ENCODE assay signal across 33 cellular contexts in the genomic region with DNA sequence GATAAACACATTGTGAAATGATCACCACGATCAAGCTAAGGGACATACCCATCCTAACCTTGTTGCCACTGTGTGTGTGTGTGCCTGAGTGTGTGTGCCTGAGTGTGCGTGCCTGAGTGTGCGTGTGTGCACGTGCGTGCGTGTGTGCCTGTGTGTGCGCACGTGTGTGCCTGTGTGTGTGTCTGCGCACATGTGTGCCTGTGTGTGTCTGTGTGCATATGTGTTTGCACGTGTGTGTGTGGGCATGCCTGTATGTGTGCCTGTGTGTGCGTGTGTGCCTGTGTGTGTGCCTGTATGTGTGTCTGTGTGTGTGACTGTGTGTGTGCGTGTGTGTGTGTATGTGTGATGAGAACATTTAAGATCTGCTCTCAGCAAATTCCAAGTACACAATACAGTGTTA.
"Had no signal": no experiment of that assay in that cellular context is flagged by ENCODE, and none has a peak within 500 bp of the region (broad histone marks: within the 10 kb centered on the region; RNA-seq: fewer than 3 reads in every experiment).

No MANE protein-coding gene starts in this region.

- H3K4me3 ChIP-seq: Peyer's patch, SJSA1 had no signal

- H3K4me1 Mint-ChIP-seq: activated B cell treated with CpG ODN at 0.5 μM for 24 hours; activated naive CD4-positive, alpha-beta T cell treated with anti-CD3 and anti-CD28 coated beads, Interleukin-2, amount 10 ng/mL, durations not matched to agents 7 days and 5 days; activated naive CD8-positive, alpha-beta T cell treated with anti-CD3 and anti-CD28 coated beads, Interleukin-2, amount 50 U/mL, for 24 hours; T-helper 17 cell had no signal

- H3K27me3 Mint-ChIP-seq: activated B cell treated with CpG ODN at 0.5 μM for 24 hours; activated CD4-positive, alpha-beta memory T cell treated with anti-CD3 and anti-CD28 coated beads for 36 hours; activated naive CD4-positive, alpha-beta T cell treated with anti-CD3 and anti-CD28 coated beads, Interleukin-2, amount 10 ng/mL, durations not matched to agents 7 days and 5 days; activated naive CD8-positive, alpha-beta T cell; activated naive CD8-positive, alpha-beta T cell treated with anti-CD3 and anti-CD28 coated beads, Interleukin-2, amount 50 U/mL, for 24 hours; T-helper 17 cell had no signal

- H3K36me3 Mint-ChIP-seq: activated CD4-positive, alpha-beta memory T cell treated with anti-CD3 and anti-CD28 coated beads for 36 hours; activated naive CD4-positive, alpha-beta T cell treated with anti-CD3 and anti-CD28 coated beads, Interleukin-2, amount 10 ng/mL, durations not matched to agents 7 days and 5 days; activated naive CD8-positive, alpha-beta T cell had no signal

- H3K36me3 ChIP-seq: brain microvascular endothelial cell, Peyer's patch, SJSA1 had no signal

- H3K4me3 Mint-ChIP-seq: activated B cell treated with CpG ODN at 0.5 μM for 24 hours; activated CD4-positive, alpha-beta memory T cell treated with anti-CD3 and anti-CD28 coated beads for 36 hours; activated naive CD4-positive, alpha-beta T cell treated with anti-CD3 and anti-CD28 coated beads, Interleukin-2, amount 10 ng/mL, durations not matched to agents 7 days and 5 days; activated naive CD8-positive, alpha-beta T cell; activated naive CD8-positive, alpha-beta T cell treated with anti-CD3 and anti-CD28 coated beads, Interleukin-2, amount 50 U/mL, for 24 hours; T-helper 17 cell had no signal

- H3K9me3 ChIP-seq: Peyer's patch, SJSA1, SK-N-SH had no signal

- H3K9me2 ChIP-seq: SK-N-SH had no signal

- H3K4me1 ChIP-seq: Peyer's patch, SJSA1 had no signal

- DNase-seq: activated B cell treated with CpG ODN at 0.5 μM for 24 hours; activated CD4-positive, alpha-beta memory T cell treated with anti-CD3 and anti-CD28 coated beads for 36 hours; activated CD4-positive, alpha-beta T cell treated with anti-CD3 and anti-CD28 coated beads for 4 hours; activated CD4-positive, alpha-beta T cell treated with anti-CD3 and anti-CD28 coated beads, Interleukin-2, amount 50 U/mL, for 1 hour; activated CD4-positive, CD25-positive, alpha-beta regulatory T cell treated with anti-CD3 and anti-CD28 coated beads, Interleukin-2, amount 50 U/mL, for 72 hours; activated CD8-positive, alpha-beta memory T cell treated with anti-CD3 and anti-CD28 coated beads, Interleukin-2, amount 50 U/mL, for 4 hours; activated effector memory CD4-positive, alpha-beta T cell treated with Interleukin-2 at 50 U/mL for 16 hours; activated naive CD4-positive, alpha-beta T cell treated with anti-CD3 and anti-CD28 coated beads, Interleukin-2, amount 10 ng/mL, durations not matched to agents 7 days and 5 days; activated naive CD8-positive, alpha-beta T cell treated with anti-CD3 and anti-CD28 coated beads, Interleukin-2, amount 50 U/mL, for 24 hours; activated T-cell treated with anti-CD3 and anti-CD28 coated beads, Interleukin-2, amount 50 U/mL, for 48 hours; anterior cingulate cortex; brain microvascular endothelial cell; central memory CD4-positive, alpha-beta T cell; MM.1S; MV-4-11; NCI-H1092; NCI-H1436 treated with DMSO at 0.1 percent for 48 hours; NCI-H1694 treated with DMSO at 0.1 percent for 48 hours; NCI-H2029; NCI-H510A; NCI-H526; NCI-H748 treated with DMSO at 0.1 percent for 48 hours; NK-92 treated with Interleukin-12 subunit alpha and Interleukin-12 subunit beta, amount 100 ng/mL, for 24 hours; PC-3; Peyer's patch; RPMI8226; SHP77 treated with DMSO at 0.1 percent for 48 hours; SK-N-SH; T-helper 17 cell; T-helper 9 cell had no signal

- H3K27me3 ChIP-seq: brain microvascular endothelial cell, Peyer's patch, SJSA1 had no signal

- H3K27ac ChIP-seq: brain microvascular endothelial cell, Peyer's patch, SJSA1, VCaP had no signal

- H3K27ac Mint-ChIP-seq: activated B cell treated with CpG ODN at 0.5 μM for 24 hours; activated CD4-positive, alpha-beta memory T cell treated with anti-CD3 and anti-CD28 coated beads for 36 hours; activated naive CD4-positive, alpha-beta T cell treated with anti-CD3 and anti-CD28 coated beads, Interleukin-2, amount 10 ng/mL, durations not matched to agents 7 days and 5 days; activated naive CD8-positive, alpha-beta T cell; activated naive CD8-positive, alpha-beta T cell treated with anti-CD3 and anti-CD28 coated beads, Interleukin-2, amount 50 U/mL, for 24 hours; T-helper 17 cell had no signal

- H3K4me2 ChIP-seq: SK-N-SH had no signal

- H3K9ac ChIP-seq: SK-N-SH had no signal

- ATAC-seq: activated naive CD8-positive, alpha-beta T cell treated with anti-CD3 and anti-CD28 coated beads, Interleukin-2, amount 50 U/mL, for 24 hours; PC-3; T-helper 17 cell had no signal
